In genomic region chr7:42685911-42686310, GRCh38 we compare ENCODE assay signal across 22 cellular contexts.
DNase-seq lines count a peak whose midpoint lies in the region; ATAC-seq, FAIRE-seq and TF ChIP-seq lines count a peak whose summit lies in the region.
"Had no signal": no experiment of that assay in that cellular context is flagged by ENCODE, and none has a peak within 500 bp of the region (broad histone marks: within the 10 kb centered on the region; RNA-seq: fewer than 3 reads in every experiment).

No MANE protein-coding gene starts in this region.

- H3K27me3 Mint-ChIP-seq in H9 (ENCODE audit: low read depth) (peaks cover 39% of the 10 kb centered on the region), nephron (ENCODE audit: low read depth) (peaks cover 12% of the 10 kb centered on the region)

- H3K27ac Mint-ChIP-seq in H9 (peak overlapping the region in 1 of 3 experiments; percentile 5; a peak in 1 of 7 replicates), nephron (peak overlapping the region in 2 of 3 experiments; percentile 8 to 87)

- H3K56ac ChIP-seq in H9 (ENCODE audit: insufficient read length, low read depth, low read length) (no peak overlapping the region), H1 (replicated peaks; ENCODE audit: insufficient read length, low read depth, low read length) (no peak overlapping the region)

- no peak for FAIRE-seq in H1 (lab: Jason Lieb, UNC)
- FAIRE-seq: A204.1, D721Med had no signal

- H3K79me1 ChIP-seq in H9 (ENCODE audit: insufficient read depth, low read depth, low read length, poor library complexity, severe bottlenecking) (no peaks in the 10 kb centered on the region), H1 (ENCODE audit: low read depth, low read length) (no peaks in the 10 kb centered on the region)

- H3K4ac ChIP-seq in H9 (ENCODE audit: low read depth, low read length): no peak overlapping the region
- no peak overlapping the region for H3K4ac ChIP-seq in H1 (replicated peaks; ENCODE audit: insufficient read length, low read depth, low read length)

- TF ChIP-seq CTCF in H9 (conservative IDR thresholded peaks at IDR 0.05): no peak
- no peak for TF ChIP-seq CTCF in H1 (IDR thresholded peaks at IDR 0.05; ENCODE audit: control extremely low read depth in 1 of 3, insufficient read depth in 1 of 3, low read depth in 1 of 3, low read length in 3 of 3)
- no peak for TF ChIP-seq CTCF in nephron (IDR thresholded peaks at IDR 0.05; ENCODE audit: unreplicated experiment in 3 of 3)
- no peak for TF ChIP-seq CTCF in thyroid gland (IDR thresholded peaks at IDR 0.05)

- H2BK15ac ChIP-seq in H9 (ENCODE audit: low read depth, low read length) (no peak overlapping the region), H1 (ENCODE audit: low read length) (peak overlapping the region; percentile 62)

- H3K4me1 Mint-ChIP-seq in H9: peaks cover 41 to 47% of the 10 kb centered on the region in 2 experiments
- peaks cover 39% of the 10 kb centered on the region for H3K4me1 Mint-ChIP-seq in nephron

- H4K20me1 ChIP-seq in H9 (ENCODE audit: control insufficient read depth, insufficient read depth, insufficient read length): no peaks in the 10 kb centered on the region
- H4K20me1 ChIP-seq in H1 (replicated peaks in 1 of 2; ENCODE audit: control insufficient read depth in 1 of 2, insufficient read depth in 2 of 2, low read length in 2 of 2): no peaks in the 10 kb centered on the region

- H3K4me1 ChIP-seq in H9 (ENCODE audit: insufficient read depth, low read length): peaks cover 17% of the 10 kb centered on the region; the same call in 1 of the 2 replicates
- peaks cover 6 to 26% (median 10%) of the 10 kb centered on the region in 4 experiments for H3K4me1 ChIP-seq in H1 (replicated peaks in 1 of 4; ENCODE audit: control insufficient read depth in 3 of 4, insufficient read depth in 4 of 4, low read length in 3 of 4)
- H3K4me1 ChIP-seq in stomach smooth muscle (ENCODE audit: control insufficient read depth, insufficient read depth, low read length): peaks cover 11% of the 10 kb centered on the region
- no peaks in the 10 kb centered on the region for H3K4me1 ChIP-seq in thyroid gland
- H3K4me1 ChIP-seq: Peyer's patch, SJCRH30 had no signal

- no peak overlapping the region for H3K18ac ChIP-seq in H9 (ENCODE audit: insufficient read length, low read depth, low read length)
- H3K18ac ChIP-seq in H1 (ENCODE audit: extremely low read depth, low read length): peak overlapping the region; percentile 73

- WGBS in H9 (ENCODE audit: extremely low coverage, insufficient read length, low lambda C conversion rate): no CpG with 5 or more reads among the region's 9 CpGs
- 51% methylated on average over 9 of the region's 9 CpGs; no CpG with 5 or more reads in 1 of the 2 experiments for WGBS in H1 (ENCODE audit: extremely low coverage in 1 of 2, insufficient coverage in 1 of 2, insufficient read length in 1 of 2, insufficient replicate concordance in 2 of 2, low coverage in 1 of 2, low lambda C conversion rate in 2 of 2, missing lambda C conversion rate in 1 of 2), 2 experiments
- 74 to 79% methylated on average over 9 of the region's 9 CpGs for WGBS in thyroid gland, 2 donors

- H3K36me3 Mint-ChIP-seq in H9 (ENCODE audit: insufficient read depth in 1 of 3, low read depth in 3 of 3) (peaks cover 0 to 6% (median under 1%) of the 10 kb centered on the region in 3 experiments; a peak in 4 of 7 replicates), nephron (ENCODE audit: low read depth) (no peaks in the 10 kb centered on the region)

- H3K27ac ChIP-seq in H9 (ENCODE audit: insufficient read length, low read depth, low read length) (no peak overlapping the region), H1 (ENCODE audit: low read depth, low read length) (no peak overlapping the region), stomach smooth muscle (ENCODE audit: low read length) (peak overlapping the region; percentile 42), thyroid gland (no peak overlapping the region)
- H3K27ac ChIP-seq: C4-2B, GM23248, SJCRH30 had no signal

- H2BK5ac ChIP-seq in H9 (ENCODE audit: insufficient read length, low read length) (no peak overlapping the region), H1 (ENCODE audit: low read depth, low read length) (peak overlapping the region; percentile 89; the same call in 1 of the 2 replicates)

- peaks cover 0 to 6% of the 10 kb centered on the region in 2 experiments; a peak in 2 of 5 replicates for H3K9me3 Mint-ChIP-seq in H9
- peaks cover 7% of the 10 kb centered on the region for H3K9me3 Mint-ChIP-seq in nephron

- H3K9me3 ChIP-seq in H9 (ENCODE audit: control insufficient read depth, low read depth, low read length): no peaks in the 10 kb centered on the region
- H3K9me3 ChIP-seq in H1 (ENCODE audit: insufficient read depth in 2 of 2, low read depth in 1 of 2, low read length in 1 of 2): no peaks in the 10 kb centered on the region
- H3K9me3 ChIP-seq in stomach smooth muscle (ENCODE audit: control insufficient read depth in 2 of 2, low read length in 2 of 2): no peaks in the 10 kb centered on the region
- no peaks in the 10 kb centered on the region for H3K9me3 ChIP-seq in thyroid gland
- H3K9me3 ChIP-seq: Peyer's patch had no signal

- intact Hi-C loops in thyroid gland (cut with DNase I): no loop called here

- H3K36me3 ChIP-seq in H1 (ENCODE audit: control insufficient read depth in 2 of 4, insufficient read depth in 4 of 4, low read length in 3 of 4) (no peaks in the 10 kb centered on the region), stomach smooth muscle (ENCODE audit: control insufficient read depth in 2 of 2, insufficient read depth in 2 of 2, low read length in 2 of 2) (no peaks in the 10 kb centered on the region), thyroid gland (no peaks in the 10 kb centered on the region)
- H3K36me3 ChIP-seq: MG63, Peyer's patch, SJCRH30 had no signal

- H3K4me3 Mint-ChIP-seq in H9 (peak overlapping the region; percentile 10 to 19; a peak in 2 of 5 replicates), nephron (no peak overlapping the region)

- no peak overlapping the region for H3T11ph ChIP-seq in H9 (ENCODE audit: low read length)

- no peak for TF ChIP-seq POLR2A in H1 (IDR thresholded peaks at IDR 0.05; ENCODE audit: control extremely low read depth in 1 of 2, low read depth in 2 of 2, low read length in 2 of 2)
- no peak for TF ChIP-seq POLR2A in thyroid gland (IDR thresholded peaks at IDR 0.05)

- no peak for TF ChIP-seq RAD21 in H1 (IDR thresholded peaks at IDR 0.05 in 1 of 2, conservative IDR thresholded peaks at IDR 0.05 in 1 of 2; ENCODE audit: low read depth in 2 of 2, low read length in 2 of 2)

- no peak for ATAC-seq in HG02642 (IDR thresholded peaks at IDR 0.05; ENCODE audit: poor library complexity, unreplicated experiment)
- ATAC-seq: HCT116 had no signal

- no peak overlapping the region for H4K5ac ChIP-seq in H9 (ENCODE audit: insufficient read length, low read depth, low read length)
- no peak overlapping the region for H4K5ac ChIP-seq in H1 (ENCODE audit: insufficient read length, low read depth, low read length)

- no peak overlapping the region for H2BK12ac ChIP-seq in H9 (ENCODE audit: insufficient read length, low read depth, low read length)
- H2BK12ac ChIP-seq in H1 (ENCODE audit: low read depth, low read length): peak overlapping the region; percentile 99

- H3K79me2 ChIP-seq in H9 (ENCODE audit: insufficient read depth, low read length): no peaks in the 10 kb centered on the region
- H3K79me2 ChIP-seq in H1 (ENCODE audit: control insufficient read depth in 1 of 2, insufficient read depth in 2 of 2, low read length in 2 of 2): no peaks in the 10 kb centered on the region

- peak overlapping the region in 2 of 4 experiments; percentile 10 to 34; a peak in 2 of 8 replicates for H3K4me3 ChIP-seq in H1 (ENCODE audit: extremely low read depth in 1 of 4, insufficient read depth in 2 of 4, low read depth in 3 of 4, low read length in 4 of 4)
- no peak overlapping the region for H3K4me3 ChIP-seq in stomach smooth muscle (ENCODE audit: low read length in 2 of 2)
- H3K4me3 ChIP-seq in thyroid gland (replicated peaks in 1 of 3): no peak overlapping the region
- H3K4me3 ChIP-seq: GM23248, MG63, Peyer's patch, SJCRH30 had no signal

- H3K9ac ChIP-seq in H9 (ENCODE audit: extremely low read depth, insufficient read length, low read length): no peak overlapping the region
- no peak overlapping the region for H3K9ac ChIP-seq in H1 (replicated peaks in 1 of 4; ENCODE audit: extremely low read depth in 1 of 4, low read depth in 3 of 4, low read length in 3 of 4)
- no peak overlapping the region for H3K9ac ChIP-seq in stomach smooth muscle (ENCODE audit: low read length in 2 of 2)
- H3K9ac ChIP-seq: GM23248 had no signal

- H2AK5ac ChIP-seq in H9 (ENCODE audit: insufficient read length, low read length): no peak overlapping the region
- H2AK5ac ChIP-seq in H1 (ENCODE audit: low read depth, low read length): peak overlapping the region; percentile 95

- DNase-seq in H9 (no peak), H1 (ENCODE audit: low read depth in 1 of 2, low spot score in 2 of 2) (no peak), SKM-1 treated with dmso at 0.1 percent for 144 hours (lab: John Stamatoyannopoulos, UW; ENCODE audit: unreplicated experiment) (no peak), thyroid gland (no peak)
- DNase-seq in activated CD4-positive, alpha-beta T cell treated with anti-CD3 and anti-CD28 coated beads, Interleukin-2, amount 50 U/mL, for 1 hour: no peak
- DNase-seq: DMS53, GF-D8, GM23248, MG63, NCI-H1417, NCI-H187, NCI-H446, NCI-H526, Peyer's patch, SJCRH30 had no signal

- H3K23me2 ChIP-seq in H9 (ENCODE audit: insufficient read length, low read depth, low read length, poor library complexity, severe bottlenecking) (no peaks in the 10 kb centered on the region), H1 (ENCODE audit: low read depth, low read length) (no peaks in the 10 kb centered on the region; the same call in 1 of the 2 replicates)

- H4K91ac ChIP-seq in H9 (ENCODE audit: insufficient read length, low read depth, low read length) (no peak overlapping the region), H1 (replicated peaks; ENCODE audit: insufficient read length, low read length) (peak overlapping the region; percentile 89)

- H2BK120ac ChIP-seq in H9 (ENCODE audit: low read depth, low read length, poor library complexity, severe bottlenecking) (no peak overlapping the region), H1 (replicated peaks; ENCODE audit: low read depth, low read length) (peak overlapping the region; percentile 75)

- peaks cover 3% of the 10 kb centered on the region; the same call in 1 of the 2 replicates for H3K27me3 ChIP-seq in H9 (ENCODE audit: insufficient read depth, low read length)
- peaks cover 0 to 11% (median 2%) of the 10 kb centered on the region in 4 experiments; a peak in 5 of 7 replicates for H3K27me3 ChIP-seq in H1 (replicated peaks in 1 of 4; ENCODE audit: control insufficient read depth in 3 of 4, extremely low read depth in 1 of 4, insufficient read depth in 3 of 4, low read length in 3 of 4)
- no peaks in the 10 kb centered on the region for H3K27me3 ChIP-seq in stomach smooth muscle (ENCODE audit: control insufficient read depth in 1 of 2, insufficient read depth in 2 of 2, low read length in 2 of 2)
- H3K27me3 ChIP-seq in thyroid gland: no peaks in the 10 kb centered on the region
- H3K27me3 ChIP-seq: MG63, Peyer's patch had no signal

- H2BK20ac ChIP-seq in H9 (ENCODE audit: low read depth, low read length, poor library complexity, severe bottlenecking) (no peak overlapping the region), H1 (ENCODE audit: low read length) (peak overlapping the region; percentile 99)

- no peak overlapping the region for H3K4me2 ChIP-seq in H9 (ENCODE audit: insufficient read depth, insufficient read length, low read length)
- peak overlapping the region; percentile 34 to 47; a peak in 3 of 4 replicates for H3K4me2 ChIP-seq in H1 (ENCODE audit: insufficient read depth in 1 of 2, low read depth in 2 of 2, low read length in 2 of 2)

- POLR2A ChIA-PET in H1 (lab: Charles Lee; ENCODE audit: partially characterized antibody): no interaction called here

- H3K23ac ChIP-seq in H9 (ENCODE audit: insufficient read length, low read depth, low read length) (no peak overlapping the region), H1 (ENCODE audit: insufficient read length) (no peak overlapping the region)

- TF ChIP-seq EP300 in H1 (IDR thresholded peaks at IDR 0.05; ENCODE audit: borderline replicate concordance in 1 of 2, low read depth in 2 of 2, low read length in 2 of 2): no peak

- CTCF ChIA-PET in H1 (lab: Charles Lee; ENCODE audit: partially characterized antibody): interaction anchor here (1.9 to 2.4 kb wide), 2 partner anchors 60 to 743 kb away, joined by 8 to 11 read pairs; no protein-coding TSS in a partner anchor

- no peak overlapping the region for H4K8ac ChIP-seq in H9 (replicated peaks; ENCODE audit: insufficient read length, low read depth, low read length)
- no peak overlapping the region for H4K8ac ChIP-seq in H1 (ENCODE audit: extremely low read depth, insufficient read depth, low read length)

- H2AFZ ChIP-seq in H9 (ENCODE audit: low read length) (no peak overlapping the region), H1 (ENCODE audit: low read length) (0 out of 2 replicates have a peak overlapping the region, but pooled peaks have one; percentile 38)
- H2AFZ ChIP-seq: GM23248 had no signal

- H3K14ac ChIP-seq in H9 (ENCODE audit: insufficient read depth, low read length) (no peak overlapping the region), H1 (ENCODE audit: insufficient read length) (no peak overlapping the region)

Comparison
In these comparisons a context has a peak if more than half of its experiments do, and no peak if none do; other contexts are left out.
1. H3K4me3 Mint-ChIP-seq: peak in H9 (2 of 2); none in nephron (0 of 3).